8 cellular contexts compared by ENCODE assay signal in genomic region chr1:7070389-7071029, GRCh38.
A peak's percentile ranks its signal among the peaks of the same experiment; 100 is the strongest.
DNase-seq lines count a peak whose midpoint lies in the region; ATAC-seq and TF ChIP-seq lines count a peak whose summit lies in the region.

No MANE protein-coding gene starts in this region.

- H3K4me1 Mint-ChIP-seq in activated naive CD8-positive, alpha-beta T cell (ENCODE audit: low read depth): peaks cover 2% of the 10 kb centered on the region

- H3K9me3 Mint-ChIP-seq in activated naive CD8-positive, alpha-beta T cell (ENCODE audit: low read depth): no peaks in the 10 kb centered on the region

- no peak overlapping the region for H3K4me3 ChIP-seq in Jurkat, Clone E6-1 (ENCODE audit: low read length)
- H3K4me3 ChIP-seq in cardiac muscle cell (peak overlapping the region; percentile 8), vagina (peak overlapping the region; percentile 30 to 32)

- H3K36me3 ChIP-seq in cardiac muscle cell (no peaks in the 10 kb centered on the region), vagina (no peaks in the 10 kb centered on the region)

- peak; percentile 90 for TF ChIP-seq CTCF in cardiac muscle cell (IDR thresholded peaks at IDR 0.05; ENCODE audit: low read depth, low read length)
- peak; percentile 50 to 75 (median 70) for TF ChIP-seq CTCF in vagina (IDR thresholded peaks at IDR 0.05)

- H3K4me3 Mint-ChIP-seq in activated naive CD8-positive, alpha-beta T cell: peak overlapping the region; percentile 31

- no peak overlapping the region for H3K27ac Mint-ChIP-seq in activated naive CD8-positive, alpha-beta T cell

- peaks cover 6% of the 10 kb centered on the region for H3K4me1 ChIP-seq in cardiac muscle cell (ENCODE audit: low read depth)
- H3K4me1 ChIP-seq in vagina: peaks cover 9% of the 10 kb centered on the region

- no peaks in the 10 kb centered on the region for H3K36me3 Mint-ChIP-seq in activated naive CD8-positive, alpha-beta T cell

- H3K27ac ChIP-seq in cardiac muscle cell (no peak overlapping the region), vagina (no peak overlapping the region)

- H3K27me3 Mint-ChIP-seq in activated naive CD8-positive, alpha-beta T cell: peaks cover 10% of the 10 kb centered on the region

- H3K9me3 ChIP-seq in cardiac muscle cell (ENCODE audit: low read depth) (no peaks in the 10 kb centered on the region), vagina (no peaks in the 10 kb centered on the region)

- DNase-seq in DMS79 (lab: John Stamatoyannopoulos, UW) (peak; percentile 22), SK-N-DZ (ENCODE audit: low spot score) (peak; percentile 70), cardiac muscle cell (ENCODE audit: low read depth in 1 of 2, low spot score in 1 of 2) (peak; percentile 80 to 83), posterior vena cava (ENCODE audit: low spot score) (peak; percentile 88), vagina (ENCODE audit: extremely low spot score in 2 of 2) (no peak)
- peak; percentile 30 for DNase-seq in Jurkat, Clone E6-1 (ENCODE audit: low read depth, low spot score)

- H3K27me3 ChIP-seq in cardiac muscle cell (peaks cover 24% of the 10 kb centered on the region), vagina (no peaks in the 10 kb centered on the region)

- intact Hi-C loops in posterior vena cava (cut with DNase I) (loop anchor here (5.0 to 10.0 kb wide), 4 partner anchors 276 to 574 kb away; no protein-coding TSS in a partner anchor), vagina (cut with DNase I) (no loop called here)

- no peak for ATAC-seq in HG03159 (IDR thresholded peaks at IDR 0.05; ENCODE audit: unreplicated experiment)

- TF ChIP-seq POLR2A in vagina (IDR thresholded peaks at IDR 0.05): no peak

Comparison
In these comparisons a context has a peak if more than half of its experiments do, and no peak if none do; other contexts are left out.
1. DNase-seq: peak in DMS79 (single experiment), Jurkat, Clone E6-1 (single experiment), SK-N-DZ (single experiment), cardiac muscle cell (2 of 2) and posterior vena cava (single experiment); none in vagina (0 of 2).